5 cellular contexts compared by ENCODE assay signal in the genomic region with DNA sequence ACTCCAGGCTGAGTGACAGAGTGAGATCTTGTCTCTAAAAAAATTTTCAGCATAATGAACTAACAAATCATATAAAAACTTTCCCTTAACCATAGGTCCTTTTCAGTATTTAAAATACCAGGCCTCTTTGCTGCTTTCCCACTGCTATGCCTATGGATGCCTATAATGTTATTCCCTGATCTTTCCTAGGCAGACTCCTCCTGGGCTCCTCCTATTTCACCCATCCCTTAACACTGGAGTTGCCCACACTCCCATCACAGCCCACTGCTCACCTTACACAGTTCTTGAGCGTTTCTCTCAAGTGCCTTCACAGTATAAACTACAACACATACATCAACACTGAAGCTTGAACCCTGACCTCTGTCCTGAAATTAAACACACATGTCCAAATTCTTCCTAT.
"Had no signal": no experiment of that assay in that cellular context is flagged by ENCODE, and none has a peak within 500 bp of the region (broad histone marks: within the 10 kb centered on the region; RNA-seq: fewer than 3 reads in every experiment).

No MANE protein-coding gene starts in this region.

- H2AFZ ChIP-seq: GM23248 had no signal

- H3K4me3 ChIP-seq: GM23248 had no signal

- H3K27ac Mint-ChIP-seq: H9, IgD-negative memory B cell had no signal

- H3K27ac ChIP-seq: GM23248 had no signal

- H3K27me3 Mint-ChIP-seq: IgD-negative memory B cell had no signal

- H3K9ac ChIP-seq: GM23248 had no signal

- DNase-seq: GM23248, H9, HCEC 1CT, KBM-7 had no signal

- H3K4me3 Mint-ChIP-seq: H9, IgD-negative memory B cell had no signal

- H3K9me3 Mint-ChIP-seq: H9, IgD-negative memory B cell had no signal
